ENCODE assay signal across 8 cellular contexts in the genomic region with DNA sequence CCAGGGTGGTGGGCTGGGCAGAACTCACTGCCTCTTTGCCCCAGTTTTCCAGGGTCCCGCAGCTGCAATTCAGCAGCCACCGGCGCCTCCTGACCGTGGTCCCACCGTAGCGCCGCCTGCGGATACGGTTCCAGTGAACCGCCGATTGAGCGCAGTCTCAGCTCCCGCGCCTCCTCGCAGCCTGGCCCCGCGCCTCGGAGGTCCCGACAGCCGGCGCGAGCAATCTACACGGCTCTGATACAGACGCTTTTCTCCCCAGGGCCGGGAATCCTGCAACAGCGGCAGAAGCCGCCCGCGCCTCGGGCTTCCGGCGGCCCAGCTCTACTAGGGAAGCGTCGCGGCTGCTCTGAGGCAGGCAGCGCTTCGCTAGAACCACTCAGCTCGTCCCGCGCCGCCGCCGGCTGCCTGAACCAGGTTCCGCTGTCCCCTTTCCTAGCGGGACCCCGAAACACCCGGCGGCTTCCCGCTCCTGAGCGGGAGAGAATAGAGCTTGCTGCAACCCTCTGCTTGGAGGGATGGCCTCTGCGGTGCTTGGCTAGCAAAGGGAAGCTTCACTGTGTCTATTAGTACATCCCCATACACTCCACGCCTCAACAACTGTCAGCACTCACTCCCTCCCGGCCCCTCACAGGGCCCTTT. TPM values are rescaled to one million over a fixed set of nuclear protein-coding genes. Genes with fewer than 3 reads are reported as not detected.
DNase-seq lines count a peak whose midpoint lies in the region; ATAC-seq and TF ChIP-seq lines count a peak whose summit lies in the region.

No MANE protein-coding gene starts in this region.

- H3K4me3 Mint-ChIP-seq in activated T-helper 1 cell treated with anti-CD3 and anti-CD28 coated beads, Interleukin-12 subunit alpha, Interleukin-12 subunit beta, Interleukin-2, Interleukin-4 antibody, amounts not matched to agents 30 ng/mL and 10 ng/mL and 1 ng/mL, durations not matched to agents 14 hours and 24 hours and 36 hours: no peak overlapping the region

- H3K36me3 ChIP-seq in heart right ventricle: no peaks in the 10 kb centered on the region
- no peaks in the 10 kb centered on the region for H3K36me3 ChIP-seq in sigmoid colon

- H3K4me1 Mint-ChIP-seq in activated T-helper 1 cell treated with anti-CD3 and anti-CD28 coated beads, Interleukin-12 subunit alpha, Interleukin-12 subunit beta, Interleukin-2, Interleukin-4 antibody, amounts not matched to agents 30 ng/mL and 10 ng/mL and 1 ng/mL, durations not matched to agents 14 hours and 24 hours and 36 hours (ENCODE audit: low read depth): peaks cover 3% of the 10 kb centered on the region

- H3K9me3 ChIP-seq in heart right ventricle (no peaks in the 10 kb centered on the region), sigmoid colon (no peaks in the 10 kb centered on the region)

- TF ChIP-seq POLR2A in sigmoid colon (IDR thresholded peaks at IDR 0.05): no peak

- no peak overlapping the region for H3K27ac Mint-ChIP-seq in activated T-helper 1 cell treated with anti-CD3 and anti-CD28 coated beads, Interleukin-12 subunit alpha, Interleukin-12 subunit beta, Interleukin-2, Interleukin-4 antibody, amounts not matched to agents 30 ng/mL and 10 ng/mL and 1 ng/mL, durations not matched to agents 14 hours and 24 hours and 36 hours

- 1 to 2% methylated on average over 53 of the region's 53 CpGs for WGBS in heart right ventricle, 2 donors
- WGBS in sigmoid colon, 2 donors: 2% methylated on average over 53 of the region's 53 CpGs

- intact Hi-C loops in heart right ventricle (cut with DNase I): no loop called here
- intact Hi-C loops in sigmoid colon (cut with DNase I): no loop called here
- intact Hi-C loops in activated T-helper 1 cell treated with anti-CD3 and anti-CD28 coated beads, Interleukin-12 subunit alpha, Interleukin-12 subunit beta, Interleukin-2, Interleukin-4 antibody, amounts not matched to agents 30 ng/mL and 10 ng/mL and 1 ng/mL, durations not matched to agents 14 hours and 24 hours and 36 hours (cut with micrococcal nuclease): loop anchor here (2.0 kb wide), 1 partner anchor 13 kb away; no protein-coding TSS in a partner anchor

- H3K4me3 ChIP-seq in heart right ventricle: peak overlapping the region; percentile 10 to 50 (median 42)
- peak overlapping the region in 3 of 4 donors; percentile 27 to 45 (median 40) for H3K4me3 ChIP-seq in sigmoid colon

- H3K9me3 Mint-ChIP-seq in activated T-helper 1 cell treated with anti-CD3 and anti-CD28 coated beads, Interleukin-12 subunit alpha, Interleukin-12 subunit beta, Interleukin-2, Interleukin-4 antibody, amounts not matched to agents 30 ng/mL and 10 ng/mL and 1 ng/mL, durations not matched to agents 14 hours and 24 hours and 36 hours: no peaks in the 10 kb centered on the region

- H3K4me1 ChIP-seq in heart right ventricle (peaks cover 8 to 35% (median 34%) of the 10 kb centered on the region in 9 donors), sigmoid colon (peaks cover 2 to 37% (median 37%) of the 10 kb centered on the region in 4 donors)

- no peak for TF ChIP-seq EP300 in sigmoid colon (IDR thresholded peaks at IDR 0.05)

- H3K27ac ChIP-seq in heart right ventricle (no peak overlapping the region), sigmoid colon (no peak overlapping the region)

- no peaks in the 10 kb centered on the region for H3K36me3 Mint-ChIP-seq in activated T-helper 1 cell treated with anti-CD3 and anti-CD28 coated beads, Interleukin-12 subunit alpha, Interleukin-12 subunit beta, Interleukin-2, Interleukin-4 antibody, amounts not matched to agents 30 ng/mL and 10 ng/mL and 1 ng/mL, durations not matched to agents 14 hours and 24 hours and 36 hours (ENCODE audit: low read depth)

- peak; percentile 17 for DNase-seq in NCI-H1694 treated with DMSO at 0.1 percent for 48 hours (lab: John Stamatoyannopoulos, UW)
- DNase-seq in NCI-H1694 (lab: John Stamatoyannopoulos, UW): no peak
- peak; percentile 31 to 43 for DNase-seq in activated CD4-positive, alpha-beta T cell treated with anti-CD3 and anti-CD28 coated beads, Interleukin-2, amount 50 U/mL, for 48 hours
- peak in 1 of 2 donors; percentile 28 for DNase-seq in heart right ventricle
- DNase-seq in sigmoid colon: no peak
- no peak for DNase-seq in activated T-helper 1 cell treated with anti-CD3 and anti-CD28 coated beads, Interleukin-12 subunit alpha, Interleukin-12 subunit beta, Interleukin-2, Interleukin-4 antibody, amounts not matched to agents 30 ng/mL and 10 ng/mL and 1 ng/mL, durations not matched to agents 14 hours and 24 hours and 36 hours (ENCODE audit: low spot score)
- DNase-seq in ureter (ENCODE audit: low spot score): no peak

- TF ChIP-seq CTCF in heart right ventricle (IDR thresholded peaks at IDR 0.05) (no peak), sigmoid colon (IDR thresholded peaks at IDR 0.05) (no peak)

- H3K27me3 ChIP-seq in heart right ventricle (peaks cover 30 to 99% (median 95%) of the 10 kb centered on the region in 7 donors), sigmoid colon (peaks cover 56 to 100% (median 87%) of the 10 kb centered on the region in 3 donors)

- peaks cover 67% of the 10 kb centered on the region for H3K27me3 Mint-ChIP-seq in activated T-helper 1 cell treated with anti-CD3 and anti-CD28 coated beads, Interleukin-12 subunit alpha, Interleukin-12 subunit beta, Interleukin-2, Interleukin-4 antibody, amounts not matched to agents 30 ng/mL and 10 ng/mL and 1 ng/mL, durations not matched to agents 14 hours and 24 hours and 36 hours (ENCODE audit: insufficient read depth)

- ATAC-seq in heart right ventricle (peak; percentile 23 to 75 (median 58)), HG02642 (IDR thresholded peaks at IDR 0.05; ENCODE audit: poor library complexity, unreplicated experiment) (no peak)

RNA-seq across cellular contexts. Expression of a gene that starts 3.1 kb away (rescaled TPM):
- total RNA-seq in heart right ventricle (under 1 TPM in 2 of 10 donors, not detected in 8; 0.06 to 0.13 TPM), sigmoid colon (not detected), ureter (not detected)
- polyA plus RNA-seq in heart right ventricle (under 1 TPM in 1 of 2 donors, not detected in 1; 0.01 TPM), sigmoid colon (under 1 TPM in 1 of 3 donors, not detected in 2; under 0.01 TPM)
- total RNA-seq in activated T-helper 1 cell treated with anti-CD3 and anti-CD28 coated beads, Interleukin-12 subunit alpha, Interleukin-12 subunit beta, Interleukin-2, Interleukin-4 antibody, amounts not matched to agents 30 ng/mL and 10 ng/mL and 1 ng/mL, durations not matched to agents 14 hours and 24 hours and 36 hours: not detected in 2 replicates

RNA-seq across cellular contexts. Expression of a gene that starts 3.2 kb away (rescaled TPM):
- total RNA-seq in heart right ventricle (under 1 TPM in 1 of 10 donors, not detected in 9; 0.12 TPM), sigmoid colon (not detected), ureter (not detected)
- polyA plus RNA-seq in heart right ventricle (not detected), sigmoid colon (not detected)
- total RNA-seq in activated T-helper 1 cell treated with anti-CD3 and anti-CD28 coated beads, Interleukin-12 subunit alpha, Interleukin-12 subunit beta, Interleukin-2, Interleukin-4 antibody, amounts not matched to agents 30 ng/mL and 10 ng/mL and 1 ng/mL, durations not matched to agents 14 hours and 24 hours and 36 hours: not detected in 2 replicates

RNA-seq across cellular contexts. Expression of a gene that starts 55.9 kb away (rescaled TPM):
- total RNA-seq in heart right ventricle (not detected), sigmoid colon (not detected), ureter (not detected)
- polyA plus RNA-seq in heart right ventricle (not detected), sigmoid colon (not detected)
- not detected in 2 replicates for total RNA-seq in activated T-helper 1 cell treated with anti-CD3 and anti-CD28 coated beads, Interleukin-12 subunit alpha, Interleukin-12 subunit beta, Interleukin-2, Interleukin-4 antibody, amounts not matched to agents 30 ng/mL and 10 ng/mL and 1 ng/mL, durations not matched to agents 14 hours and 24 hours and 36 hours

Comparison
In these comparisons a context has a peak if more than half of its experiments do, and no peak if none do; other contexts are left out.
1. DNase-seq: peak in NCI-H1694 treated with DMSO at 0.1 percent for 48 hours (single experiment) and activated CD4-positive, alpha-beta T cell treated with anti-CD3 and anti-CD28 coated beads, Interleukin-2, amount 50 U/mL, for 48 hours (2 of 2); none in NCI-H1694 (single experiment), sigmoid colon (single experiment), activated T-helper 1 cell treated with anti-CD3 and anti-CD28 coated beads, Interleukin-12 subunit alpha, Interleukin-12 subunit beta, Interleukin-2, Interleukin-4 antibody, amounts not matched to agents 30 ng/mL and 10 ng/mL and 1 ng/mL, durations not matched to agents 14 hours and 24 hours and 36 hours (single experiment) and ureter (single experiment).